Comparison of ENCODE assay signal across 1 cellular context in genomic region chr4:8200302-8200975, GRCh38.
TF ChIP-seq lines count a peak whose summit lies in the region.

No MANE protein-coding gene starts in this region.

TF ChIP-seq in HepG2, 621 proteins besides CTCF, POLR2A, EP300 and RAD21 (continued from another document and continues in another):
- TF ChIP-seq ZBTB40 (IDR thresholded peaks at IDR 0.05) (no peak), ZBTB40 (CRISPR knock-in tag; IDR thresholded peaks at IDR 0.05) (no peak), ZNF691 (CRISPR knock-in tag; IDR thresholded peaks at IDR 0.05; ENCODE audit: borderline replicate concordance, low read depth) (peak; percentile 48; the same call in 1 of the 2 replicates), ZNF720 (CRISPR knock-in tag; IDR thresholded peaks at IDR 0.05) (no peak), ZBTB25 (CRISPR knock-in tag; IDR thresholded peaks at IDR 0.05) (peak; percentile 55; the same call in 1 of the 2 replicates), HDAC1 (CRISPR knock-in tag; IDR thresholded peaks at IDR 0.05) (peak; percentile 52), ZNF318 (CRISPR knock-in tag; IDR thresholded peaks at IDR 0.05) (no peak; the same call in 1 of the 2 replicates), ZNF619 (CRISPR knock-in tag; IDR thresholded peaks at IDR 0.05) (no peak), RARA (CRISPR knock-in tag; IDR thresholded peaks at IDR 0.05) (0 out of 2 replicates have a peak, but pooled peaks have one; percentile 3), NR3C1 (CRISPR knock-in tag; IDR thresholded peaks at IDR 0.05) (no peak), HOXD1 (CRISPR knock-in tag; IDR thresholded peaks at IDR 0.05) (no peak), FOXP4 (CRISPR knock-in tag; IDR thresholded peaks at IDR 0.05) (peak; percentile 56), ZMYM3 (CRISPR knock-in tag; IDR thresholded peaks at IDR 0.05) (0 out of 2 replicates have a peak, but pooled peaks have one; percentile 13), ZNF331 (CRISPR knock-in tag; IDR thresholded peaks at IDR 0.05) (no peak; the same call in 1 of the 2 replicates), ZNF20 (CRISPR knock-in tag; IDR thresholded peaks at IDR 0.05) (no peak), RBFOX2 (IDR thresholded peaks at IDR 0.05; ENCODE audit: low read depth, low read length) (peak; percentile 72), ZNF343 (CRISPR knock-in tag; IDR thresholded peaks at IDR 0.05) (0 out of 2 replicates have a peak, but pooled peaks have one; percentile 39), MNT (IDR thresholded peaks at IDR 0.05) (0 out of 2 replicates have a peak, but pooled peaks have one; percentile 6), YY1 (IDR thresholded peaks at IDR 0.05; ENCODE audit: insufficient read depth, insufficient replicate concordance, low read depth, low read length) (peak; percentile 19), AKAP8 (CRISPR knock-in tag; IDR thresholded peaks at IDR 0.05) (peak; percentile 51; the same call in 1 of the 2 replicates), ZSCAN29 (CRISPR knock-in tag; conservative IDR thresholded peaks at IDR 0.05) (no peak), CAMTA2 (CRISPR knock-in tag; IDR thresholded peaks at IDR 0.05; ENCODE audit: borderline replicate concordance) (0 out of 2 replicates have a peak, but pooled peaks have one; percentile 44), MYC (CRISPR knock-in tag; IDR thresholded peaks at IDR 0.05; ENCODE audit: borderline replicate concordance) (peak; percentile 31; the same call in 1 of the 2 replicates), JDP2 (CRISPR knock-in tag; IDR thresholded peaks at IDR 0.05; ENCODE audit: borderline replicate concordance) (no peak), FOXA3 (CRISPR knock-in tag; IDR thresholded peaks at IDR 0.05) (peak; percentile 19; the same call in 1 of the 2 replicates), POLR2G (IDR thresholded peaks at IDR 0.05; ENCODE audit: low read depth, low read length) (peak; percentile 71; the same call in 1 of the 2 replicates), ELF4 (CRISPR knock-in tag; IDR thresholded peaks at IDR 0.05; ENCODE audit: borderline replicate concordance) (no peak), HMG20B (CRISPR knock-in tag; conservative IDR thresholded peaks at IDR 0.05) (no peak), FOXP1 (IDR thresholded peaks at IDR 0.05) (no peak), FOXP1 (CRISPR knock-in tag; IDR thresholded peaks at IDR 0.05) (0 out of 2 replicates have a peak, but pooled peaks have one; percentile 28), ZBTB44 (CRISPR knock-in tag; IDR thresholded peaks at IDR 0.05) (no peak), ZNF747 (CRISPR knock-in tag; IDR thresholded peaks at IDR 0.05; ENCODE audit: borderline replicate concordance) (peak; percentile 51; the same call in 1 of the 2 replicates)
